Comparison of ENCODE assay signal across 21 cellular contexts in the genomic region with DNA sequence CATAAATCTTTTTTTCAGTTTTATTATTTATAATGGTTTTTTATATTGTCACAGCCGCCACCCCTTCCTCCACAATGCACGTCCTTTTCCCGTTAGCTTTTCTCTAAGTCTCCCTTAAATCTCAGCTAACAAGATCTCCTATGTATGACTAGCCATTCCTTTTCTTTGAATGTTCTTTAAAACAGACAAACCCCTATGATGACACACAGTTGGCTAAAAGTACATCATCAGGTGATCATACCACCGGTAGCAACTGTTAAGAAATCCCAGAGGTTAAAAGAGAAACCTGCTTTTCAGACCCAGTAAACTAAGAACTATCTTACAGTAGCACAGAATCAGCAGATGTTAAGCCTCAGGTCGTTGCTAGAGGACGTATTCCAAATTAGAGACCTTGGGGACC.
"Had no signal": no experiment of that assay in that cellular context is flagged by ENCODE, and none has a peak within 500 bp of the region (broad histone marks: within the 10 kb centered on the region; RNA-seq: fewer than 3 reads in every experiment).

No MANE protein-coding gene starts in this region.

- H3K27me3 ChIP-seq: adrenal gland, transverse colon, vagina had no signal

- H3K4me1 ChIP-seq: adrenal gland, transverse colon, vagina had no signal

- H3K36me3 Mint-ChIP-seq: activated naive CD4-positive, alpha-beta T cell treated with anti-CD3 and anti-CD28 coated beads, Interleukin-2, amount 50 U/mL, for 24 hours; natural killer cell treated with Interleukin-12 subunit alpha and Interleukin-12 subunit beta and Interleukin-15 and Interleukin-18, amount 100 ng/mL, for 72 hours had no signal

- H3K36me3 ChIP-seq: adrenal gland, transverse colon, vagina, WERI-Rb-1 had no signal

- DNase-seq: activated CD4-positive, alpha-beta T cell treated with anti-CD3 and anti-CD28 coated beads for 4 hours; activated CD8-positive, alpha-beta T cell treated with anti-CD3 and anti-CD28 coated beads for 36 hours; activated effector memory CD4-positive, alpha-beta T cell treated with Interleukin-2 at 50 U/mL for 16 hours; activated T-cell treated with anti-CD3 and anti-CD28 coated beads, Interleukin-2, amount 50 U/mL, for 4 hours; adrenal gland; hypothalamus; kidney glomerular epithelial cell; occipital lobe; right cardiac atrium; stimulated activated CD4-positive, alpha-beta T cell treated with anti-CD3 and anti-CD28 coated beads, Interleukin-15, amount 100 ng/mL, for 24 hours; stimulated activated CD4-positive, alpha-beta T cell treated with anti-CD3 and anti-CD28 coated beads, Interleukin-4, amount 100 ng/mL, for 1 hour; stimulated activated naive CD8-positive, alpha-beta T cell treated with anti-CD3 and anti-CD28 coated beads, Interleukin-15, Interleukin-2, amounts not matched to agents 100 U/mL and 50 U/mL, for 24 hours; T1000; transverse colon; WERI-Rb-1 had no signal

- H3K9me3 ChIP-seq: adrenal gland, transverse colon, vagina had no signal

- H3K4me3 Mint-ChIP-seq: activated CD8-positive, alpha-beta T cell treated with anti-CD3 and anti-CD28 coated beads for 36 hours; activated naive CD4-positive, alpha-beta T cell treated with anti-CD3 and anti-CD28 coated beads, Interleukin-2, amount 50 U/mL, for 24 hours; activated T-cell treated with anti-CD3 and anti-CD28 coated beads, Interleukin-2, amount 50 U/mL, for 4 hours; natural killer cell treated with Interleukin-12 subunit alpha and Interleukin-12 subunit beta and Interleukin-15 and Interleukin-18, amount 100 ng/mL, for 72 hours had no signal

- H3K27me3 Mint-ChIP-seq: progenitor cell of endocrine pancreas had no signal

- FAIRE-seq: colon had no signal

- H3K27ac ChIP-seq: adrenal gland, skin epidermis, transverse colon, vagina, WERI-Rb-1 had no signal

- H3K4me3 ChIP-seq: adrenal gland, skin epidermis, transverse colon, vagina had no signal

- H3K9me3 Mint-ChIP-seq: activated CD8-positive, alpha-beta T cell treated with anti-CD3 and anti-CD28 coated beads for 36 hours; activated naive CD4-positive, alpha-beta T cell treated with anti-CD3 and anti-CD28 coated beads, Interleukin-2, amount 50 U/mL, for 24 hours; activated T-cell treated with anti-CD3 and anti-CD28 coated beads, Interleukin-2, amount 50 U/mL, for 4 hours; natural killer cell treated with Interleukin-12 subunit alpha and Interleukin-12 subunit beta and Interleukin-15 and Interleukin-18, amount 100 ng/mL, for 72 hours had no signal

- H3K4me1 Mint-ChIP-seq: activated naive CD4-positive, alpha-beta T cell treated with anti-CD3 and anti-CD28 coated beads, Interleukin-2, amount 50 U/mL, for 24 hours had no signal

- H3K27ac Mint-ChIP-seq: activated CD8-positive, alpha-beta T cell treated with anti-CD3 and anti-CD28 coated beads for 36 hours; activated naive CD4-positive, alpha-beta T cell treated with anti-CD3 and anti-CD28 coated beads, Interleukin-2, amount 50 U/mL, for 24 hours; natural killer cell treated with Interleukin-12 subunit alpha and Interleukin-12 subunit beta and Interleukin-15 and Interleukin-18, amount 100 ng/mL, for 72 hours; progenitor cell of endocrine pancreas had no signal
